ENCODE assay signal across 8 cellular contexts in genomic region chr7:92641921-92642511, GRCh38. TPM values are rescaled to one million over a fixed set of nuclear protein-coding genes. Genes with fewer than 3 reads are reported as not detected.
DNase-seq lines count a peak whose midpoint lies in the region; ATAC-seq and TF ChIP-seq lines count a peak whose summit lies in the region.

No MANE protein-coding gene starts in this region.

- CTCF ChIA-PET in activated B cell treated with CpG ODN at 0.5 μM for 24 hours (lab: Charles Lee): no interaction called here

- peaks cover 48% of the 10 kb centered on the region for H3K4me1 Mint-ChIP-seq in activated B cell treated with CpG ODN at 0.5 μM for 24 hours

- peak; percentile 16 for DNase-seq in activated gamma-delta T cell treated with Interleukin-2 at 50 U/mL for 16 hours
- no peak for DNase-seq in activated gamma-delta T cell (lab: John Stamatoyannopoulos, UW)
- no peak for DNase-seq in activated B cell treated with CpG ODN at 0.5 μM for 24 hours
- DNase-seq in epithelial cell of esophagus (ENCODE audit: low read depth): peak; percentile 83
- DNase-seq in stimulated activated naive CD4-positive, alpha-beta T cell treated with Interleukin-2 at 50 U/mL for 16 hours (lab: John Stamatoyannopoulos, UW): peak; percentile 68
- DNase-seq in H7: no peak
- no peak for DNase-seq in DMS53 (lab: John Stamatoyannopoulos, UW)

- H3K27me3 Mint-ChIP-seq in activated B cell treated with CpG ODN at 0.5 μM for 24 hours: no peaks in the 10 kb centered on the region

- H3K4me3 Mint-ChIP-seq in activated B cell treated with CpG ODN at 0.5 μM for 24 hours: peak overlapping the region; percentile 59

- no peaks in the 10 kb centered on the region for H3K36me3 Mint-ChIP-seq in activated B cell treated with CpG ODN at 0.5 μM for 24 hours (ENCODE audit: low read depth)

- H3K4me3 ChIP-seq in epithelial cell of esophagus (ENCODE audit: low read length): no peak overlapping the region
- H3K4me3 ChIP-seq in H7 (ENCODE audit: insufficient read depth, low read depth, low read length): no peak overlapping the region

- POLR2A ChIA-PET in activated B cell treated with CpG ODN at 0.5 μM for 24 hours (lab: Charles Lee): interaction anchor here (0.6 to 1.1 kb wide), 5 partner anchors 10 to 590 kb away, joined by 3 to 7 read pairs (median 3); partner anchors contain the start of genes CDK6 and VPS50

- H3K27me3 ChIP-seq in H7 (ENCODE audit: control insufficient read depth, insufficient read depth, low read length): no peaks in the 10 kb centered on the region

- no peaks in the 10 kb centered on the region for H3K9me3 Mint-ChIP-seq in activated B cell treated with CpG ODN at 0.5 μM for 24 hours

- intact Hi-C loops in activated B cell treated with CpG ODN at 0.5 μM for 24 hours (cut with micrococcal nuclease): loop anchor here (1.0 kb wide), 2 partner anchors 9 to 21 kb away; no protein-coding TSS in a partner anchor

- no peak for TF ChIP-seq CTCF in activated B cell treated with CpG ODN at 0.5 μM for 24 hours (IDR thresholded peaks at IDR 0.05)
- TF ChIP-seq CTCF in epithelial cell of esophagus (IDR thresholded peaks at IDR 0.05; ENCODE audit: insufficient read depth, low read depth, low read length, missing control alignments): no peak

- H3K27ac Mint-ChIP-seq in activated B cell treated with CpG ODN at 0.5 μM for 24 hours: peak overlapping the region; percentile 90

- ATAC-seq in HG03196 (IDR thresholded peaks at IDR 0.05; ENCODE audit: unreplicated experiment) (peak; percentile 69), activated B cell treated with CpG ODN at 0.5 μM for 24 hours (ENCODE audit: low read depth) (peak; percentile 78)

- H3K36me3 ChIP-seq in H7 (replicated peaks; ENCODE audit: control insufficient read depth, insufficient read depth, low read length): no peaks in the 10 kb centered on the region

RNA-seq across cellular contexts. Expression of gene FAM133B, which starts 51.8 kb away (rescaled TPM):
- total RNA-seq in activated B cell treated with CpG ODN at 0.5 μM for 24 hours: 41.9 and 48.2 TPM in 2 replicates
- 20.1 and 27.0 TPM in 2 replicates for total RNA-seq in H7 (2014; rRNA removed; shearing (Covaris generic))

Comparison
In these comparisons a context has a peak if more than half of its experiments do, and no peak if none do; other contexts are left out.
1. DNase-seq: peak in activated gamma-delta T cell treated with Interleukin-2 at 50 U/mL for 16 hours (single experiment), epithelial cell of esophagus (single experiment) and stimulated activated naive CD4-positive, alpha-beta T cell treated with Interleukin-2 at 50 U/mL for 16 hours (single experiment); none in activated gamma-delta T cell (single experiment), activated B cell treated with CpG ODN at 0.5 μM for 24 hours (single experiment), H7 (single experiment) and DMS53 (single experiment).